In the genomic region with DNA sequence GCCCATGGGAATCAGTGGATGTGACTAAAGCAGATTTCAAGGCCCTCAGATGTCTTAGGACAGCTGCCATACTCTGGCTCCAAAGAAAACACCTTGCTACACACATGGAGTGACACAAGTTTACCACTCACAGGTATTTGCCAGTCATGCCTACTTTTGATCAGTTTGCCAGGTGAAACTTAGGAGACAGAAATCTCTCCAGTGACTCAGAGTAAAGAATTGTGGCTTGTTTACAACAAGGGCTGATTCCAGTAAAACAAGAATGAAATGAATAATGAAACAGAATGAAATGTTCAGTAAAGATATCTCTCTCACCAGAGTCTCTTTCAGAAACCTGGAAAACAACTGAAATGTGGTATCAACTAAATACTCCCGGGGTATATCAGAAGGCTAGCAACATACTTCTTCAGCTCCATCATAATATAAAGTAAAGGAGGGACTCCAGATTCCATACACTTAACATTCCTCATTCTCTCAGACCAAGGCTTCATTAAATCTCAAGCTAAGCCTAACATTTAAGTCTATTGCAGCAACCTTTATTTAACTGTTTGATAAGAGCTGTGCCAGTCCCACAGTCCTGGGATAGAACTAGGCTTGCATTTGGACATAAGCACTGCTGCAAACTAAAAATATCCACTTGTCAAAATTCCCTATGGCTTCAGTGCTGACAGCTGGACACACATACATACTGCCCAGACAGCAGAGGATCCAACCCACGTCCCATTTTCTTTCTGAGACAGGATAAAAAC, we compare ENCODE assay signal across 16 cellular contexts.
A peak's percentile ranks its signal among the peaks of the same experiment; 100 is the strongest.
DNase-seq lines count a peak whose midpoint lies in the region; ATAC-seq, FAIRE-seq and TF ChIP-seq lines count a peak whose summit lies in the region.
"Had no signal": no experiment of that assay in that cellular context is flagged by ENCODE, and none has a peak within 500 bp of the region (broad histone marks: within the 10 kb centered on the region; RNA-seq: fewer than 3 reads in every experiment).

No MANE protein-coding gene starts in this region.

- peak; percentile 83 for ATAC-seq in esophagus mucosa
- ATAC-seq: left colon; stimulated activated memory B cell treated with anti-CD40 and anti-IgM and Interleukin-4, amounts not matched to agents 10 μg/mL and 1 μg/mL and 100 μg/mL, for 72 hours had no signal

- no peaks in the 10 kb centered on the region for H3K9me1 ChIP-seq in keratinocyte (ENCODE audit: control insufficient read depth, extremely low read depth, insufficient read depth, low read length)

- TF ChIP-seq CTCF in MCF 10A (IDR thresholded peaks at IDR 0.05; ENCODE audit: unreplicated experiment) (no peak), breast epithelium (IDR thresholded peaks at IDR 0.05) (no peak), keratinocyte (optimal IDR thresholded peaks at IDR 0.05 in 1 of 3, IDR thresholded peaks at IDR 0.05 in 1 of 3, conservative IDR thresholded peaks at IDR 0.05 in 1 of 3; ENCODE audit: extremely low read depth in 1 of 3, insufficient read depth in 2 of 3, low read length in 3 of 3) (no peak), type B pancreatic cell (conservative IDR thresholded peaks at IDR 0.05) (no peak)

- DNase-seq in MCF 10A (ENCODE audit: unreplicated experiment) (peak; percentile 89), breast epithelium (ENCODE audit: low spot score in 2 of 2) (no peak), keratinocyte (ENCODE audit: low read depth, low spot score) (no peak), type B pancreatic cell (ENCODE audit: extremely low spot score, unreplicated experiment) (no peak), NCI-H524 treated with DMSO at 0.1 percent for 48 hours (lab: John Stamatoyannopoulos, UW) (no peak)
- DNase-seq in activated CD4-positive, alpha-beta T cell treated with anti-CD3 and anti-CD28 coated beads for 1 hour, result no peak
- DNase-seq in stimulated activated naive CD4-positive, alpha-beta T cell treated with Interleukin-2 at 50 U/mL for 16 hours (lab: John Stamatoyannopoulos, UW), result no peak
- DNase-seq: activated CD4-positive, alpha-beta memory T cell treated with anti-CD3 and anti-CD28 coated beads for 36 hours; GF-D8; left colon; SK-N-SH had no signal

- H3K9me3 Mint-ChIP-seq in MCF 10A (ENCODE audit: unreplicated experiment), result no peaks in the 10 kb centered on the region
- H3K9me3 Mint-ChIP-seq in type B pancreatic cell, result no peaks in the 10 kb centered on the region
- H3K9me3 Mint-ChIP-seq: activated CD4-positive, alpha-beta memory T cell treated with anti-CD3 and anti-CD28 coated beads for 36 hours; activated T-helper 2 cell treated with anti-CD3 and anti-CD28 coated beads, Interferon-gamma antibody, Interleukin-2, Interleukin-4, amounts not matched to agents 10 μg/mL and 5 μg/mL and 100 μg/mL, durations not matched to agents 14 hours and 24 hours and 36 hours; neural crest cell; stimulated activated memory B cell treated with anti-CD40 and anti-IgM and Interleukin-4, amounts not matched to agents 10 μg/mL and 1 μg/mL and 100 μg/mL, for 72 hours had no signal

- H3K4me3 ChIP-seq in breast epithelium (no peak overlapping the region), keratinocyte (ENCODE audit: control insufficient read depth in 2 of 3, extremely low read depth in 1 of 3, insufficient read depth in 2 of 3, low read depth in 1 of 3, low read length in 3 of 3) (no peak overlapping the region)

- peak overlapping the region in 1 of 2 donors; percentile 34 for H3K27ac ChIP-seq in breast epithelium
- H3K27ac ChIP-seq in keratinocyte (ENCODE audit: control insufficient read depth, insufficient read depth, low read length), result no peak overlapping the region
- H3K27ac ChIP-seq: 22Rv1 had no signal

- H3K27me3 Mint-ChIP-seq in MCF 10A (ENCODE audit: insufficient read depth, unreplicated experiment) (no peaks in the 10 kb centered on the region), type B pancreatic cell (no peaks in the 10 kb centered on the region)
- H3K27me3 Mint-ChIP-seq: activated CD4-positive, alpha-beta memory T cell treated with anti-CD3 and anti-CD28 coated beads for 36 hours; stimulated activated memory B cell treated with anti-CD40 and anti-IgM and Interleukin-4, amounts not matched to agents 10 μg/mL and 1 μg/mL and 100 μg/mL, for 72 hours had no signal

- no peaks in the 10 kb centered on the region for H4K20me1 ChIP-seq in keratinocyte (ENCODE audit: control insufficient read depth, extremely low read depth, insufficient read depth, low read length)

- FAIRE-seq in keratinocyte (lab: Jason Lieb, UNC), result peak; percentile 34

- POLR2A ChIA-PET in MCF 10A (lab: Yijun Ruan, JAX), result interaction anchor here (0.5 to 3.9 kb wide), 23 partner anchors 8 to 710 kb away, joined by 3 to 43 read pairs (median 4); no protein-coding TSS in a partner anchor

- dilution Hi-C loops in keratinocyte (cut with MboI; ENCODE audit: extremely low pct_ligation_motif_present, low sequenced_read_pairs), result no loop called here

- intact Hi-C loops in MCF 10A (cut with micrococcal nuclease) (loop anchor here (5.0 kb wide), 1 partner anchor 141 kb away; no protein-coding TSS in a partner anchor), breast epithelium (cut with DNase I; ENCODE audit: low total_unique reads) (no loop called here)

- H3K36me3 Mint-ChIP-seq in MCF 10A (ENCODE audit: insufficient read depth, unreplicated experiment) (peaks cover 50% of the 10 kb centered on the region), type B pancreatic cell (peaks cover 48% of the 10 kb centered on the region)
- H3K36me3 Mint-ChIP-seq: stimulated activated memory B cell treated with anti-CD40 and anti-IgM and Interleukin-4, amounts not matched to agents 10 μg/mL and 1 μg/mL and 100 μg/mL, for 72 hours had no signal

- no peaks in the 10 kb centered on the region for H3K27me3 ChIP-seq in breast epithelium
- no peaks in the 10 kb centered on the region for H3K27me3 ChIP-seq in keratinocyte (ENCODE audit: control insufficient read depth, extremely low read depth, insufficient read depth, low read length)

- H3K4me1 ChIP-seq in breast epithelium (no peaks in the 10 kb centered on the region), keratinocyte (ENCODE audit: control insufficient read depth, extremely low read depth, insufficient read depth, low read length) (peaks cover 5% of the 10 kb centered on the region)

- H3K4me1 Mint-ChIP-seq in MCF 10A (ENCODE audit: insufficient read depth, unreplicated experiment) (peaks cover 15% of the 10 kb centered on the region), type B pancreatic cell (ENCODE audit: unreplicated experiment) (peaks cover 16% of the 10 kb centered on the region)
- H3K4me1 Mint-ChIP-seq: neural crest cell; stimulated activated memory B cell treated with anti-CD40 and anti-IgM and Interleukin-4, amounts not matched to agents 10 μg/mL and 1 μg/mL and 100 μg/mL, for 72 hours had no signal

- CTCF ChIA-PET in MCF 10A (lab: Yijun Ruan, JAX), result interaction anchor here (0.6 to 3.2 kb wide), 10 partner anchors 8 to 620 kb away, joined by 3 to 19 read pairs (median 4); no protein-coding TSS in a partner anchor

- TF ChIP-seq POLR2A in breast epithelium (IDR thresholded peaks at IDR 0.05), result no peak

- no TSS peak for BruUV-seq in MCF 10A (replicated peaks; lab: Mats Ljungman, UMichigan)

- no peaks in the 10 kb centered on the region for H3K79me2 ChIP-seq in keratinocyte (ENCODE audit: control insufficient read depth, insufficient read depth, low read length)

- H3K4me3 Mint-ChIP-seq in MCF 10A (ENCODE audit: unreplicated experiment) (no peak overlapping the region), type B pancreatic cell (no peak overlapping the region)
- H3K4me3 Mint-ChIP-seq: activated CD4-positive, alpha-beta memory T cell treated with anti-CD3 and anti-CD28 coated beads for 36 hours; neural crest cell; stimulated activated memory B cell treated with anti-CD40 and anti-IgM and Interleukin-4, amounts not matched to agents 10 μg/mL and 1 μg/mL and 100 μg/mL, for 72 hours had no signal

- H3K36me3 ChIP-seq in breast epithelium (no peaks in the 10 kb centered on the region), keratinocyte (ENCODE audit: control insufficient read depth in 2 of 2, extremely low read depth in 1 of 2, insufficient read depth in 2 of 2, low read length in 2 of 2) (no peaks in the 10 kb centered on the region)

- H3K27ac Mint-ChIP-seq in MCF 10A (ENCODE audit: low read depth, unreplicated experiment) (peak overlapping the region; percentile 92), type B pancreatic cell (peak overlapping the region; percentile 21)
- H3K27ac Mint-ChIP-seq: activated CD4-positive, alpha-beta memory T cell treated with anti-CD3 and anti-CD28 coated beads for 36 hours; activated T-helper 2 cell treated with anti-CD3 and anti-CD28 coated beads, Interferon-gamma antibody, Interleukin-2, Interleukin-4, amounts not matched to agents 10 μg/mL and 5 μg/mL and 100 μg/mL, durations not matched to agents 14 hours and 24 hours and 36 hours; stimulated activated memory B cell treated with anti-CD40 and anti-IgM and Interleukin-4, amounts not matched to agents 10 μg/mL and 1 μg/mL and 100 μg/mL, for 72 hours had no signal

- no peak overlapping the region for H3K9ac ChIP-seq in keratinocyte (ENCODE audit: control insufficient read depth, extremely low read depth, insufficient read depth, low read length)
- H3K9ac ChIP-seq: SK-N-SH had no signal

- H3K4me2 ChIP-seq in keratinocyte (ENCODE audit: control insufficient read depth, extremely low read depth, insufficient read depth, low read depth, low read length), result no peak overlapping the region
- H3K4me2 ChIP-seq: SK-N-SH had no signal

- H3K9me3 ChIP-seq in breast epithelium (no peaks in the 10 kb centered on the region), keratinocyte (ENCODE audit: control insufficient read depth, low read depth, low read length) (no peaks in the 10 kb centered on the region)
- H3K9me3 ChIP-seq: SK-N-SH had no signal

- no peak overlapping the region for H2AFZ ChIP-seq in keratinocyte (ENCODE audit: control insufficient read depth, low read length)
